Comparison of ENCODE assay signal across 1 cellular context in the genomic region with DNA sequence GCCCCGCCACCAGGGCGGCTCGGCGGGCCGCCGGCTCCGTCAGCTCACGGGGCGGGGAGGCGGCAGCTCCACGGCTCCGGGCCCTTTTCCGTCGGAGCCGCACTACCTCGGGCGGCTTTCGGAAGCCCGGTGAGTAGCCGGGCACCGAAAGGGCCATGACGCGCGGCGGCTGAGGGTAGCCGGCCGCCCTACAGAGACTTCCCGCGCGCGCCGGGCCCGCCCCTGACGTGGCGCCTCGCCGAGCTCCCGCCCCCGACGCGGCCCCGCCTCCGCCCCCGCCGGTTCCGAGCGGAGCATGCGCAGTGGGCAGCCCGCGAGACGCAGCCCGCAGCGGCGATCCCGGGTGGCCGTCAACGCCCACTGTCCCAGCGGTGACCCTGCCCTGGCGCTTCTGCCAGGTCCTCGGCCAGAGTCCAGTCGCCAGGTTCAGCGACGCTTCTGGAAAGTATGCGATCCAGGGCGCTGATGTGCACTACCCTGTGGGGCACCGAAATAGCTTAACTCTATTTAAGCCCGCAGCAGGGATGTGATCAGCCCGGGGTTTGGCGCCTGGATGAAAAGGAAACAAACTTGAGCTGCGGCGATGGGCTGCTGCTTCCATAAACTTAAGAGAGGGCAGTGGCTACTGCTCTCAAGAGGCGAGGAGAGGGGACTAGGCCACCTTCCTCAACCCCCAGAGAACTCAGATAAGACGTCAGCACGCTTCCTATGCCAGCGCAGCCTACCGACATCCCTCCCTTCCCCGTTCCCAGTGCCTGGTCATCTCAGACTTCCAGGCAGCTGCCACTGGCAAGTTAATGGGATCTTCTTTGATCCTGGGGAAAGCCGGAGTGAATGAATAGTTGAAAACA.
TF ChIP-seq lines count a peak whose summit lies in the region.

Gene DONSON, minus strand, starts transcription at position 200 of the 851 bp plus-strand sequence. Its CDS starts 43 bp downstream, at position 157.

TF ChIP-seq in H1, 55 proteins besides CTCF, POLR2A, EP300 and RAD21 (continued from another document):
- TF ChIP-seq SIX5 (IDR thresholded peaks at IDR 0.05; ENCODE audit: low read depth, low read length) = no peak
